8 cellular contexts compared by ENCODE assay signal in genomic region chr11:66408488-66409214, GRCh38. TPM values are rescaled to one million over a fixed set of nuclear protein-coding genes. Genes with fewer than 3 reads are reported as not detected.
DNase-seq lines count a peak whose midpoint lies in the region; ATAC-seq, FAIRE-seq and TF ChIP-seq lines count a peak whose summit lies in the region.

No MANE protein-coding gene starts in this region.

- POLR2A ChIA-PET in H1 (lab: Charles Lee; ENCODE audit: partially characterized antibody), result interaction anchor here (1.2 to 7.7 kb wide), 7 partner anchors 10 to 269 kb away, joined by 3 to 78 read pairs (median 4); partner anchors contain the start of genes DPP3, NPAS4 and RBM4B

- H3K23ac ChIP-seq in H1 (ENCODE audit: insufficient read length), result no peak overlapping the region
- no peak overlapping the region for H3K23ac ChIP-seq in mesenchymal stem cell (ENCODE audit: low read length in 2 of 2)

- no peaks in the 10 kb centered on the region for H3K79me2 ChIP-seq in H1 (ENCODE audit: control insufficient read depth in 1 of 2, insufficient read depth in 2 of 2, low read length in 2 of 2)

- no peak for ATAC-seq in GM21786 (IDR thresholded peaks at IDR 0.05; ENCODE audit: unreplicated experiment)

- H4K5ac ChIP-seq in H1 (ENCODE audit: insufficient read length, low read depth, low read length), result no peak overlapping the region

- no peak; a peak in 1 of 3 replicates for TF ChIP-seq EP300 in H1 (IDR thresholded peaks at IDR 0.05; ENCODE audit: borderline replicate concordance in 1 of 2, low read depth in 2 of 2, low read length in 2 of 2)

- peak in 1 of 2 experiments; percentile 54; a peak in 2 of 3 replicates for TF ChIP-seq POLR2A in H1 (IDR thresholded peaks at IDR 0.05; ENCODE audit: control extremely low read depth in 1 of 2, low read depth in 2 of 2, low read length in 2 of 2)

- TF ChIP-seq RAD21 in H1 (IDR thresholded peaks at IDR 0.05 in 1 of 2, conservative IDR thresholded peaks at IDR 0.05 in 1 of 2; ENCODE audit: low read depth in 2 of 2, low read length in 2 of 2), result peak; percentile 98 to 99

- H3K14ac ChIP-seq in H1 (ENCODE audit: insufficient read length) (no peak overlapping the region), mesenchymal stem cell (ENCODE audit: low read length in 2 of 2) (no peak overlapping the region)

- FAIRE-seq in HTR-8/SVneo (lab: Jason Lieb, UNC) (peak; percentile 99), H1 (lab: Jason Lieb, UNC) (peak; percentile 79)

- H3K27me3 ChIP-seq in H1 (replicated peaks in 1 of 4; ENCODE audit: control insufficient read depth in 3 of 4, extremely low read depth in 1 of 4, insufficient read depth in 3 of 4, low read length in 3 of 4) (peaks cover 0 to 10% (median 2%) of the 10 kb centered on the region in 4 experiments; a peak in 3 of 7 replicates), mesenchymal stem cell (ENCODE audit: control insufficient read depth in 1 of 2, insufficient read depth in 1 of 2, low read length in 2 of 2) (peaks cover 70 to 77% of the 10 kb centered on the region in 2 experiments)

- H3K18ac ChIP-seq in H1 (ENCODE audit: extremely low read depth, low read length) (no peak overlapping the region), mesenchymal stem cell (ENCODE audit: low read depth in 1 of 2, low read length in 2 of 2) (no peak overlapping the region)

- no peaks in the 10 kb centered on the region for H3K79me1 ChIP-seq in H1 (ENCODE audit: low read depth, low read length)
- no peaks in the 10 kb centered on the region for H3K79me1 ChIP-seq in mesenchymal stem cell (replicated peaks; ENCODE audit: low read length, poor library complexity, severe bottlenecking)

- H3K4me3 ChIP-seq in H1 (ENCODE audit: extremely low read depth in 1 of 4, insufficient read depth in 2 of 4, low read depth in 3 of 4, low read length in 4 of 4) (peak overlapping the region; percentile 8 to 68 (median 30)), mesenchymal stem cell (ENCODE audit: insufficient read depth in 1 of 2, low read depth in 1 of 2, low read length in 2 of 2) (peak overlapping the region; percentile 40 to 75)

- H2BK20ac ChIP-seq in H1 (ENCODE audit: low read length), result no peak overlapping the region

- H4K20me1 ChIP-seq in H1 (replicated peaks in 1 of 2; ENCODE audit: control insufficient read depth in 1 of 2, insufficient read depth in 2 of 2, low read length in 2 of 2), result no peaks in the 10 kb centered on the region

- DNase-seq in HTR-8/SVneo (ENCODE audit: insufficient read length, low spot score) (peak; percentile 94), NOMO-1 (lab: John Stamatoyannopoulos, UW; ENCODE audit: unreplicated experiment in 2 of 2) (peak; percentile 83 to 86), H1 (ENCODE audit: low read depth in 1 of 2, low spot score in 2 of 2) (peak; percentile 85 to 100), mesenchymal stem cell (peak; percentile 93)
- peak; percentile 70 to 84 for DNase-seq in activated CD8-positive, alpha-beta memory T cell treated with anti-CD3 and anti-CD28 coated beads for 4 hours (ENCODE audit: low read depth in 2 of 2)
- peak; percentile 68 for DNase-seq in stimulated activated CD8-positive, alpha-beta memory T cell treated with anti-CD3 and anti-CD28 coated beads, Interleukin-12 subunit alpha, Interleukin-12 subunit beta, amount 100 ng/mL, for 24 hours (ENCODE audit: extremely low read depth)

- H3K36me3 ChIP-seq in H1 (ENCODE audit: control insufficient read depth in 2 of 4, insufficient read depth in 4 of 4, low read length in 3 of 4), result no peaks in the 10 kb centered on the region
- no peaks in the 10 kb centered on the region for H3K36me3 ChIP-seq in mesenchymal stem cell (ENCODE audit: control insufficient read depth in 1 of 2, insufficient read depth in 2 of 2, low read depth in 1 of 2, low read length in 2 of 2)

- CTCF ChIA-PET in H1 (lab: Charles Lee; ENCODE audit: partially characterized antibody), result interaction anchor here (0.8 to 9.7 kb wide), 22 partner anchors 12 to 287 kb away, joined by 3 to 202 read pairs (median 4); partner anchors contain the start of genes DPP3, MRPL11, NPAS4 and PELI3

- H3K27ac ChIP-seq in H1 (ENCODE audit: low read depth, low read length) (no peak overlapping the region), mesenchymal stem cell (ENCODE audit: low read length, poor library complexity, severe bottlenecking) (no peak overlapping the region)

- H2BK15ac ChIP-seq in H1 (ENCODE audit: low read length) (no peak overlapping the region), mesenchymal stem cell (ENCODE audit: low read depth, poor library complexity, severe bottlenecking) (no peak overlapping the region)

- H4K8ac ChIP-seq in H1 (ENCODE audit: extremely low read depth, insufficient read depth, low read length) (no peak overlapping the region; the same call in 1 of the 2 replicates), mesenchymal stem cell (ENCODE audit: low read length) (no peak overlapping the region)

- H3K9me3 ChIP-seq in H1 (ENCODE audit: insufficient read depth in 2 of 2, low read depth in 1 of 2, low read length in 1 of 2), result no peaks in the 10 kb centered on the region
- H3K9me3 ChIP-seq in mesenchymal stem cell (ENCODE audit: control insufficient read depth, low read length), result no peaks in the 10 kb centered on the region

- H2BK12ac ChIP-seq in H1 (ENCODE audit: low read depth, low read length), result 0 out of 2 replicates have a peak overlapping the region, but pooled peaks have one; percentile 52
- H2BK12ac ChIP-seq in mesenchymal stem cell (ENCODE audit: low read length in 2 of 2), result no peak overlapping the region

- H3K4me1 ChIP-seq in H1 (replicated peaks in 1 of 4; ENCODE audit: control insufficient read depth in 3 of 4, insufficient read depth in 4 of 4, low read length in 3 of 4) (peaks cover 0 to 14% (median 11%) of the 10 kb centered on the region in 4 experiments; a peak in 6 of 7 replicates), mesenchymal stem cell (ENCODE audit: control insufficient read depth, insufficient read depth, low read depth, low read length) (peaks cover 7% of the 10 kb centered on the region)

- TF ChIP-seq CTCF in GM12801 (IDR thresholded peaks at IDR 0.05; ENCODE audit: extremely low read depth, insufficient read length) (peak; percentile 94), H1 (IDR thresholded peaks at IDR 0.05; ENCODE audit: control extremely low read depth in 1 of 3, insufficient read depth in 1 of 3, low read depth in 1 of 3, low read length in 3 of 3) (peak; percentile 99 to 100 (median 100))

- H3K4me2 ChIP-seq in H1 (ENCODE audit: insufficient read depth in 1 of 2, low read depth in 2 of 2, low read length in 2 of 2) (peak overlapping the region; percentile 0 to 76), mesenchymal stem cell (ENCODE audit: low read length, poor library complexity, severe bottlenecking) (peak overlapping the region; percentile 96)

- no peak overlapping the region; a peak in 1 of 7 replicates for H3K9ac ChIP-seq in H1 (replicated peaks in 1 of 4; ENCODE audit: extremely low read depth in 1 of 4, low read depth in 3 of 4, low read length in 3 of 4)
- peak overlapping the region; percentile 88 for H3K9ac ChIP-seq in mesenchymal stem cell (ENCODE audit: low read length)

- no peak overlapping the region for H2AFZ ChIP-seq in H1 (ENCODE audit: low read length)
- H2AFZ ChIP-seq in mesenchymal stem cell (ENCODE audit: low read depth, low read length), result peak overlapping the region; percentile 10

- no peak overlapping the region for H4K91ac ChIP-seq in H1 (replicated peaks; ENCODE audit: insufficient read length, low read length)
- no peak overlapping the region for H4K91ac ChIP-seq in mesenchymal stem cell (ENCODE audit: low read length)

- H2BK5ac ChIP-seq in H1 (ENCODE audit: low read depth, low read length) (no peak overlapping the region), mesenchymal stem cell (ENCODE audit: low read depth, low read length, poor library complexity, severe bottlenecking) (no peak overlapping the region)

- H2BK120ac ChIP-seq in H1 (replicated peaks; ENCODE audit: low read depth, low read length), result no peak overlapping the region
- H2BK120ac ChIP-seq in mesenchymal stem cell (ENCODE audit: low read depth, low read length), result no peak overlapping the region

- H3K4ac ChIP-seq in H1 (replicated peaks; ENCODE audit: insufficient read length, low read depth, low read length), result no peak overlapping the region
- H3K4ac ChIP-seq in mesenchymal stem cell (ENCODE audit: low read depth in 1 of 2, low read length in 2 of 2), result no peak overlapping the region

- peaks cover 2% of the 10 kb centered on the region; the same call in 1 of the 2 replicates for H3K23me2 ChIP-seq in H1 (ENCODE audit: low read depth, low read length)

- H3K56ac ChIP-seq in H1 (replicated peaks; ENCODE audit: insufficient read length, low read depth, low read length), result no peak overlapping the region

- WGBS in H1 (ENCODE audit: extremely low coverage in 1 of 2, insufficient coverage in 1 of 2, insufficient read length in 1 of 2, insufficient replicate concordance in 2 of 2, low coverage in 1 of 2, low lambda C conversion rate in 2 of 2, missing lambda C conversion rate in 1 of 2), 2 experiments, result 3% methylated on average over 57 of the region's 63 CpGs; no CpG with 5 or more reads in 1 of the 2 experiments
- WGBS in mesenchymal stem cell, result under 1% methylated on average over 53 of the region's 63 CpGs

- H2AK5ac ChIP-seq in H1 (ENCODE audit: low read depth, low read length), result no peak overlapping the region
- no peak overlapping the region for H2AK5ac ChIP-seq in mesenchymal stem cell (ENCODE audit: low read length, severe bottlenecking)

RNA-seq across cellular contexts. Expression of gene NPAS4, which starts 12.2 kb away (rescaled TPM):
- 0.88 and 0.99 TPM in 2 replicates for total RNA-seq in H1 (2021; fragmentation: NEBNext Ultra II Directional; extraction: Animal tissue kit (Norgen Biotek cat#: 25700))
- 0.73 and 0.77 TPM in 2 replicates for polyA plus RNA-seq in H1 (2011; rRNA removed)
- 0.54 TPM for polyA plus RNA-seq in H1 (2011; cell fraction: cytosol; rRNA removed)
- polyA plus RNA-seq in H1 (2011; cell fraction: nucleus; rRNA removed), result 2.0 TPM
- polyA plus RNA-seq in H1 (2012, experiment 1 of 2), result 0.58 to 1.2 TPM (median 0.85 TPM) in 4 replicates
- polyA plus RNA-seq in H1 (2012, experiment 2 of 2), result 0.28 TPM
- polyA plus RNA-seq in H1 (2013, experiment 1 of 2), result 0.24 TPM
- 0.18 TPM for polyA plus RNA-seq in H1 (2013, experiment 2 of 2)
- 0.12 and 0.66 TPM in 2 replicates for polyA minus RNA-seq in H1 (2011; rRNA and poly(A)+ RNA removed)
- 0.44 TPM for polyA minus RNA-seq in H1 (2011; cell fraction: cytosol; rRNA and poly(A)+ RNA removed)
- polyA minus RNA-seq in H1 (2011; cell fraction: nucleus; rRNA and poly(A)+ RNA removed), result 0.40 TPM
- polyA plus RNA-seq in mesenchymal stem cell (2013, experiment 1 of 2), result 0.08 TPM
- polyA plus RNA-seq in mesenchymal stem cell (2013, experiment 2 of 2), result 0.08 TPM

RNA-seq across cellular contexts. Expression of gene MRPL11, which starts 30.0 kb away (rescaled TPM):
- total RNA-seq in H1 (2021; fragmentation: NEBNext Ultra II Directional; extraction: Animal tissue kit (Norgen Biotek cat#: 25700)), result 141 and 152 TPM in 2 replicates
- polyA plus RNA-seq in H1 (2011; rRNA removed), result 105 and 106 TPM in 2 replicates
- 116 TPM for polyA plus RNA-seq in H1 (2011; cell fraction: cytosol; rRNA removed)
- 102 TPM for polyA plus RNA-seq in H1 (2011; cell fraction: nucleus; rRNA removed)
- polyA plus RNA-seq in H1 (2012, experiment 1 of 2), result 161 to 181 TPM (median 177 TPM) in 4 replicates
- 290 TPM for polyA plus RNA-seq in H1 (2012, experiment 2 of 2)
- polyA plus RNA-seq in H1 (2013, experiment 1 of 2), result 187 TPM
- 199 TPM for polyA plus RNA-seq in H1 (2013, experiment 2 of 2)
- polyA minus RNA-seq in H1 (2011; rRNA and poly(A)+ RNA removed), result 45.4 and 61.3 TPM in 2 replicates
- polyA minus RNA-seq in H1 (2011; cell fraction: cytosol; rRNA and poly(A)+ RNA removed), result 31.3 TPM
- 11.6 TPM for polyA minus RNA-seq in H1 (2011; cell fraction: nucleus; rRNA and poly(A)+ RNA removed)
- polyA plus RNA-seq in mesenchymal stem cell (2013, experiment 1 of 2), result 57.2 TPM
- polyA plus RNA-seq in mesenchymal stem cell (2013, experiment 2 of 2), result 64.5 TPM

RNA-seq across cellular contexts. Expression of gene SLC29A2, which starts 37.1 kb away (rescaled TPM):
- total RNA-seq in H1 (2021; fragmentation: NEBNext Ultra II Directional; extraction: Animal tissue kit (Norgen Biotek cat#: 25700)), result 29.3 and 32.4 TPM in 2 replicates
- polyA plus RNA-seq in H1 (2011; rRNA removed), result 31.6 and 42.0 TPM in 2 replicates
- 23.1 TPM for polyA plus RNA-seq in H1 (2011; cell fraction: cytosol; rRNA removed)
- 104 TPM for polyA plus RNA-seq in H1 (2011; cell fraction: nucleus; rRNA removed)
- 29.3 to 42.0 TPM (median 39.3 TPM) in 4 replicates for polyA plus RNA-seq in H1 (2012, experiment 1 of 2)
- 33.0 TPM for polyA plus RNA-seq in H1 (2012, experiment 2 of 2)
- 40.7 TPM for polyA plus RNA-seq in H1 (2013, experiment 1 of 2)
- polyA plus RNA-seq in H1 (2013, experiment 2 of 2), result 42.8 TPM
- polyA minus RNA-seq in H1 (2011; rRNA and poly(A)+ RNA removed), result 16.4 and 20.7 TPM in 2 replicates
- polyA minus RNA-seq in H1 (2011; cell fraction: cytosol; rRNA and poly(A)+ RNA removed), result 18.6 TPM
- polyA minus RNA-seq in H1 (2011; cell fraction: nucleus; rRNA and poly(A)+ RNA removed), result 25.3 TPM
- 14.6 TPM for polyA plus RNA-seq in mesenchymal stem cell (2013, experiment 1 of 2)
- polyA plus RNA-seq in mesenchymal stem cell (2013, experiment 2 of 2), result 14.5 TPM

RNA-seq across cellular contexts. Expression of gene PELI3, which starts 58.1 kb away (rescaled TPM):
- total RNA-seq in H1 (2021; fragmentation: NEBNext Ultra II Directional; extraction: Animal tissue kit (Norgen Biotek cat#: 25700)), result 7.6 TPM in 2 replicates
- polyA plus RNA-seq in H1 (2011; rRNA removed), result 5.2 and 7.6 TPM in 2 replicates
- 5.3 TPM for polyA plus RNA-seq in H1 (2011; cell fraction: cytosol; rRNA removed)
- polyA plus RNA-seq in H1 (2011; cell fraction: nucleus; rRNA removed), result 9.8 TPM
- 3.7 to 8.0 TPM (median 5.7 TPM) in 4 replicates for polyA plus RNA-seq in H1 (2012, experiment 1 of 2)
- polyA plus RNA-seq in H1 (2012, experiment 2 of 2), result 5.6 TPM
- 3.1 TPM for polyA plus RNA-seq in H1 (2013, experiment 1 of 2)
- polyA plus RNA-seq in H1 (2013, experiment 2 of 2), result 3.5 TPM
- 7.4 and 11.2 TPM in 2 replicates for polyA minus RNA-seq in H1 (2011; rRNA and poly(A)+ RNA removed)
- 6.5 TPM for polyA minus RNA-seq in H1 (2011; cell fraction: cytosol; rRNA and poly(A)+ RNA removed)
- polyA minus RNA-seq in H1 (2011; cell fraction: nucleus; rRNA and poly(A)+ RNA removed), result 18.7 TPM
- 5.8 TPM for polyA plus RNA-seq in mesenchymal stem cell (2013, experiment 1 of 2)
- polyA plus RNA-seq in mesenchymal stem cell (2013, experiment 2 of 2), result 5.3 TPM
